In the genomic region with DNA sequence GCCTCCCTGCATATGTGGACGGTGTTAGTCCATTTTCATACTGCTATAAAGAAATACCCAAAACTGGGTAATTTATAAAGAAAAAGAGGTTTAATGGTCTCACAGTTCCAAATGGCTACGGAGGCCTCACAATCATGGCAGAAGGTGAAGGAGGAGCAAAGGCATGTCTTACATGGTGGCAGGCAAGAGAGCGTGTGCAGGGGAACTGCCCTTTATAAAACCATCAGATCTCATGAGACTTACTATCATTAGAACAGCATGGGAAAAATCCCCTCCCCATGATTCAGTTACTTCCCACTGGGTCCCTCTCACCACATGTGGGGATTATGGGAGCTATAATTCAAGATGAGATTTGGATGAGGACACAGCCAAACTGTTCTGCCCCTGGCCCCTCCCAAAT, we compare ENCODE assay signal across 7 cellular contexts. TPM values are rescaled to one million over a fixed set of nuclear protein-coding genes. Genes with fewer than 3 reads are reported as not detected.
DNase-seq lines count a peak whose midpoint lies in the region; ATAC-seq and TF ChIP-seq lines count a peak whose summit lies in the region.
"Not testable (repeated sequence)": the region's sequence is repeated elsewhere in the genome, so short reads cannot be mapped to it uniquely, and the experiment has no call there.

No MANE protein-coding gene starts in this region.

- ATAC-seq in DND-41 (ENCODE audit: insufficient read depth, low read depth); activated CD4-positive, alpha-beta T cell treated with anti-CD3 and anti-CD28 coated beads for 36 hours; gastrocnemius medialis: not testable (repeated sequence)

- not testable (repeated sequence) for H3K27me3 ChIP-seq in DND-41 (ENCODE audit: insufficient read depth, low read length, poor library complexity); Loucy (ENCODE audit: insufficient read depth, low read length, poor library complexity, severe bottlenecking); ascending aorta; esophagus muscularis mucosa; gastrocnemius medialis

- TF ChIP-seq EP300 in esophagus muscularis mucosa (IDR thresholded peaks at IDR 0.05) = not testable (repeated sequence)

- H3K36me3 Mint-ChIP-seq in activated CD4-positive, alpha-beta T cell treated with anti-CD3 and anti-CD28 coated beads for 36 hours (ENCODE audit: low read depth) = peaks cover 26% of the 10 kb centered on the region

- in situ Hi-C loops in gastrocnemius medialis (cut with MboI; ENCODE audit: low sequenced_read_pairs in 4 of 4) = loop anchor here in 1 of 4 donors (25.0 kb wide), 2 partner anchors 659 to 934 kb away; partner anchors contain the start of genes DPH3 and OXNAD1

- not testable (repeated sequence) for H3K9me3 ChIP-seq in DND-41 (ENCODE audit: insufficient read depth, low read length, severe bottlenecking); Loucy (ENCODE audit: insufficient read depth, low read depth, low read length); ascending aorta; esophagus muscularis mucosa; mesodermal cell (ENCODE audit: control insufficient read depth, low read length); gastrocnemius medialis

- H3K27ac Mint-ChIP-seq in activated CD4-positive, alpha-beta T cell treated with anti-CD3 and anti-CD28 coated beads for 36 hours = peak overlapping the region; percentile 98

- not testable (repeated sequence) for TF ChIP-seq POLR2A in esophagus muscularis mucosa (IDR thresholded peaks at IDR 0.05; ENCODE audit: low read depth); gastrocnemius medialis (IDR thresholded peaks at IDR 0.05)

- 95% methylated on average over 3 of the region's 3 CpGs for WGBS in esophagus muscularis mucosa
- WGBS in mesodermal cell (ENCODE audit: insufficient coverage in 2 of 2), 2 experiments = 80% methylated on average over 1 of the region's 3 CpGs; no CpG with 5 or more reads in 1 of the 2 experiments

- peak overlapping the region; percentile 88; the same call in 1 of the 2 replicates for H2AFZ ChIP-seq in DND-41 (ENCODE audit: low read depth, low read length)
- H2AFZ ChIP-seq in Loucy (ENCODE audit: low read length) = not testable (repeated sequence)

- H3K36me3 ChIP-seq in DND-41 (ENCODE audit: insufficient read depth, low read length) (peaks cover 26% of the 10 kb centered on the region), esophagus muscularis mucosa (peaks cover 8 to 21% (median 16%) of the 10 kb centered on the region in 4 donors), mesodermal cell (ENCODE audit: control insufficient read depth, insufficient read depth, low read length) (peaks cover 24% of the 10 kb centered on the region), gastrocnemius medialis (peaks cover 0 to 15% of the 10 kb centered on the region in 2 donors)
- not testable (repeated sequence) for H3K36me3 ChIP-seq in Loucy (ENCODE audit: insufficient read depth, low read length); ascending aorta

- H3K4me1 ChIP-seq in DND-41 (ENCODE audit: insufficient read depth, low read length) (peaks cover 30% of the 10 kb centered on the region), ascending aorta (peaks cover 4 to 17% of the 10 kb centered on the region in 2 donors), esophagus muscularis mucosa (peaks cover 22 to 67% (median 56%) of the 10 kb centered on the region in 4 donors), gastrocnemius medialis (peaks cover 31 to 52% of the 10 kb centered on the region in 2 donors)
- not testable (repeated sequence) for H3K4me1 ChIP-seq in Loucy (ENCODE audit: insufficient read depth, low read length, poor library complexity, severe bottlenecking); mesodermal cell (ENCODE audit: control insufficient read depth, insufficient read depth, low read length, poor library complexity, severe bottlenecking)

- CTCF ChIA-PET in activated CD4-positive, alpha-beta T cell treated with anti-CD3 and anti-CD28 coated beads for 36 hours (lab: Charles Lee) = not testable (repeated sequence)

- H3K79me2 ChIP-seq in DND-41 (ENCODE audit: insufficient read depth, low read length) = peaks cover 38% of the 10 kb centered on the region
- peaks cover 28% of the 10 kb centered on the region for H3K79me2 ChIP-seq in Loucy (ENCODE audit: insufficient read depth, low read length)

- H3K4me1 Mint-ChIP-seq in activated CD4-positive, alpha-beta T cell treated with anti-CD3 and anti-CD28 coated beads for 36 hours = peaks cover 40% of the 10 kb centered on the region

- H3K9me3 Mint-ChIP-seq in activated CD4-positive, alpha-beta T cell treated with anti-CD3 and anti-CD28 coated beads for 36 hours (ENCODE audit: low read depth) = not testable (repeated sequence)

- not testable (repeated sequence) for TF ChIP-seq CTCF in DND-41 (IDR thresholded peaks at IDR 0.05; ENCODE audit: borderline replicate concordance, extremely low read depth, low read length, poor library complexity, severe bottlenecking); Loucy (conservative IDR thresholded peaks at IDR 0.05; ENCODE audit: low read length); ascending aorta (IDR thresholded peaks at IDR 0.05); esophagus muscularis mucosa (IDR thresholded peaks at IDR 0.05); gastrocnemius medialis (IDR thresholded peaks at IDR 0.05 in 4 of 5, conservative IDR thresholded peaks at IDR 0.05 in 1 of 5)

- peak overlapping the region; percentile 100 for H3K4me3 Mint-ChIP-seq in activated CD4-positive, alpha-beta T cell treated with anti-CD3 and anti-CD28 coated beads for 36 hours

- peak overlapping the region; percentile 94 for H3K27ac ChIP-seq in DND-41 (ENCODE audit: low read length)
- H3K27ac ChIP-seq in ascending aorta; mesodermal cell (ENCODE audit: low read depth, low read length, severe bottlenecking): not testable (repeated sequence)
- H3K27ac ChIP-seq in esophagus muscularis mucosa (replicated peaks in 1 of 4) = peak overlapping the region; percentile 87 to 92 (median 88)
- peak overlapping the region; percentile 87 to 92 (median 91) for H3K27ac ChIP-seq in gastrocnemius medialis

- not testable (repeated sequence) for DNase-seq in DND-41; activated CD4-positive, alpha-beta T cell treated with anti-CD3 and anti-CD28 coated beads for 36 hours; ascending aorta (ENCODE audit: low spot score in 2 of 2); esophagus muscularis mucosa (ENCODE audit: extremely low spot score); gastrocnemius medialis

- H3K27me3 Mint-ChIP-seq in activated CD4-positive, alpha-beta T cell treated with anti-CD3 and anti-CD28 coated beads for 36 hours = not testable (repeated sequence)

- H3K9ac ChIP-seq in DND-41 (ENCODE audit: low read depth, low read length) (peak overlapping the region; percentile 77), Loucy (ENCODE audit: low read depth, low read length, poor library complexity, severe bottlenecking) (peak overlapping the region; percentile 76)

- H3K9me2 ChIP-seq in Loucy (replicated peaks; ENCODE audit: low read depth, low read length) = not testable (repeated sequence)

- H3K4me3 ChIP-seq in DND-41 (ENCODE audit: low read depth in 1 of 2, low read length in 2 of 2) (peak overlapping the region; percentile 52 to 65; a peak in 3 of 4 replicates), Loucy (ENCODE audit: low read length, poor library complexity, severe bottlenecking) (peak overlapping the region; percentile 87), ascending aorta (peak overlapping the region; percentile 81 to 83), esophagus muscularis mucosa (peak overlapping the region; percentile 78 to 95 (median 78)), mesodermal cell (ENCODE audit: extremely low read depth, insufficient read depth, low read length, poor library complexity, severe bottlenecking) (peak overlapping the region; percentile 91), gastrocnemius medialis (peak overlapping the region; percentile 73 to 94 (median 92))

- POLR2A ChIA-PET in activated CD4-positive, alpha-beta T cell treated with anti-CD3 and anti-CD28 coated beads for 36 hours (lab: Charles Lee) = not testable (repeated sequence)

- peak overlapping the region; percentile 91 for H3K4me2 ChIP-seq in DND-41 (ENCODE audit: insufficient read depth, low read length)
- peak overlapping the region; percentile 77 for H3K4me2 ChIP-seq in Loucy (ENCODE audit: low read depth, low read length, poor library complexity, severe bottlenecking)

- H3F3A ChIP-seq in Loucy (ENCODE audit: low read depth) = not testable (repeated sequence)

- H4K20me1 ChIP-seq in DND-41 (ENCODE audit: insufficient read depth, low read length); Loucy (ENCODE audit: insufficient read depth, low read length, poor library complexity, severe bottlenecking): not testable (repeated sequence)

- intact Hi-C loops in activated CD4-positive, alpha-beta T cell treated with anti-CD3 and anti-CD28 coated beads for 36 hours (cut with DNase I, micrococcal nuclease) = loop anchor here in 1 of 2 experiments (5.0 kb wide), 2 partner anchors 396 to 909 kb away; partner anchors contain the start of genes CAPN7 and RFTN1
- intact Hi-C loops in ascending aorta (cut with DNase I); esophagus muscularis mucosa (cut with DNase I): not testable (repeated sequence)
- intact Hi-C loops in gastrocnemius medialis (cut with DNase I; ENCODE audit: low total_unique reads) = loop anchor here (5.0 kb wide), 2 partner anchors 34 to 1426 kb away; partner anchors contain the start of genes LSM3 and XPC

RNA-seq across cellular contexts. Expression of gene BTD, which starts 1.3 kb away (rescaled TPM):
- 1 to 10 TPM; 3.8 to 4.4 TPM for total RNA-seq in activated CD4-positive, alpha-beta T cell treated with anti-CD3 and anti-CD28 coated beads for 36 hours
- total RNA-seq in ascending aorta (11.8 TPM), esophagus muscularis mucosa (10 to 100 TPM; 38.5 to 65.2 (median 41.6) TPM), gastrocnemius medialis (10 to 100 TPM; 15.1 to 39.7 (median 26.0) TPM)
- 25.0 TPM for polyA plus RNA-seq in mesodermal cell (2013, experiment 1 of 2)
- polyA plus RNA-seq in mesodermal cell (2013, experiment 2 of 2) = 20.0 TPM

RNA-seq across cellular contexts. Expression of gene HACL1, which starts 1.4 kb away (rescaled TPM):
- total RNA-seq in activated CD4-positive, alpha-beta T cell treated with anti-CD3 and anti-CD28 coated beads for 36 hours = 10 to 100 TPM; 22.3 to 23.2 TPM
- total RNA-seq in ascending aorta (13.8 TPM), esophagus muscularis mucosa (10 to 100 TPM; 19.3 to 27.0 (median 22.0) TPM), gastrocnemius medialis (10 to 100 TPM; 23.5 to 27.1 (median 24.5) TPM)
- polyA plus RNA-seq in mesodermal cell (2013, experiment 1 of 2) = 26.2 TPM
- 26.2 TPM for polyA plus RNA-seq in mesodermal cell (2013, experiment 2 of 2)
